Comparison of ENCODE assay signal across 8 cellular contexts in genomic region chr17:78358538-78359215, GRCh38.
DNase-seq lines count a peak whose midpoint lies in the region; ATAC-seq lines count a peak whose summit lies in the region.

No MANE protein-coding gene starts in this region.

- H3K9me3 ChIP-seq in subcutaneous abdominal adipose tissue (ENCODE audit: control insufficient read depth in 5 of 5, low read length in 5 of 5), result no peaks in the 10 kb centered on the region

- no peaks in the 10 kb centered on the region for H3K27me3 ChIP-seq in subcutaneous abdominal adipose tissue (ENCODE audit: control insufficient read depth in 5 of 5, insufficient read depth in 4 of 5, low read length in 5 of 5)

- H3K27ac ChIP-seq in subcutaneous abdominal adipose tissue (ENCODE audit: low read depth, low read length), result peak overlapping the region; percentile 65

- peak overlapping the region; percentile 96 to 99 (median 98) for H3K4me3 ChIP-seq in subcutaneous abdominal adipose tissue (ENCODE audit: low read depth in 1 of 5, low read length in 5 of 5)

- peak; percentile 48 for DNase-seq in stimulated activated CD4-positive, alpha-beta T cell treated with anti-CD3 and anti-CD28 coated beads, Interleukin-15, amount 100 ng/mL, for 24 hours
- no peak for DNase-seq in stimulated activated CD4-positive, alpha-beta T cell treated with anti-CD3 and anti-CD28 coated beads, Interleukin-12 subunit alpha, Interleukin-12 subunit beta, amount 100 ng/mL, for 4 hours
- peak; percentile 74 for DNase-seq in astrocyte of the hippocampus (ENCODE audit: low read depth, low spot score)
- peak; percentile 84 for DNase-seq in left kidney (ENCODE audit: low read depth, low spot score)
- DNase-seq in NCI-H510A (lab: John Stamatoyannopoulos, UW), result no peak

- H3K36me3 ChIP-seq in subcutaneous abdominal adipose tissue (ENCODE audit: control insufficient read depth in 5 of 5, insufficient read depth in 5 of 5, low read length in 5 of 5), result peaks cover 0 to 32% (median 18%) of the 10 kb centered on the region in 5 donors

- peak overlapping the region in 4 of 5 donors; percentile 88 to 96 (median 92) for H3K9ac ChIP-seq in subcutaneous abdominal adipose tissue (ENCODE audit: low read length in 5 of 5)

- peaks cover 3 to 51% (median 32%) of the 10 kb centered on the region in 5 donors for H3K4me1 ChIP-seq in subcutaneous abdominal adipose tissue (ENCODE audit: control insufficient read depth in 5 of 5, insufficient read depth in 5 of 5, low read length in 5 of 5)

- no peak for ATAC-seq in HG03354 (IDR thresholded peaks at IDR 0.05; ENCODE audit: poor library complexity, severe bottlenecking, unreplicated experiment)
- ATAC-seq in GM19395 (IDR thresholded peaks at IDR 0.05; ENCODE audit: unreplicated experiment), result no peak

Comparison
In these comparisons a context has a peak if more than half of its experiments do, and no peak if none do; other contexts are left out.
1. DNase-seq: peak in stimulated activated CD4-positive, alpha-beta T cell treated with anti-CD3 and anti-CD28 coated beads, Interleukin-15, amount 100 ng/mL, for 24 hours (single experiment), astrocyte of the hippocampus (single experiment) and left kidney (single experiment); none in stimulated activated CD4-positive, alpha-beta T cell treated with anti-CD3 and anti-CD28 coated beads, Interleukin-12 subunit alpha, Interleukin-12 subunit beta, amount 100 ng/mL, for 4 hours (single experiment) and NCI-H510A (single experiment).